1 cellular context compared by ENCODE assay signal in the genomic region with DNA sequence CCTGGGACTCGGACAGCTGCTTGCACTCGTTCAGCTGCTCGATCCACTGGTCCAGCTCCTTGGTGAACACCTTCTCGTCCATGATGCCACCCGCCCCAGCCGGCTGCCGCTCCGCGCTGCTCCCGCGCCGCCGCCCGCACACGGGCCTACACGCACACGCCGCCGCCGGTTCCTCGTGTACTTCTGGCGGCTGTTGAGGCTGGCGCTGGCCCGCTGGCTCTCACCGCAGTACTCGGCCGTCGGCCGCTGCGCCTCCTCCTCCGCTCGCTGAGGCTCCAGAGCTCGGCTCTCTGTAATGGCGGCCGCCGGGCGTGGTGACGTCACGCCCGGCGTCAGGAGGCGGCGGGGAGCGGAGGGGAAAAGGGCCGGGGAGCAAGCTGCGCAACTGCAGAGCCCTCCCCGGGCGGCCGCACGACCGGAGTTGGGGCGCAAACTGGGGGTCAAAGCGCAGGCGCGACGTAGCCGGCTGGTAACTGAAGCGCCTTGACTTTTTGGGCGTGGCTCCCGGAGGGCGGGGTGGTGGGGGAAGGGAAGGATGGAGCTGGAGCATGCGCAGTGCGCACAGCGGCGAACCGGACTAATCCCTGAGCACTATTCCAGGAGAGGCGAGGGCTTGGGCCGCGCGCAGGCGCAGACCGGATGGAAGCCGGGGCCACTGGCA.
TF ChIP-seq lines count a peak whose summit lies in the region.

PPP2CA (minus strand) TSS at position 294 of the 661 bp plus-strand sequence; CDS start at position 82, 212 bp downstream.

TF ChIP-seq in HEK293, 187 proteins besides CTCF, POLR2A, EP300 and RAD21 (continued from another document and continues in another):
- TF ChIP-seq ZSCAN5A (tag by site-specific recombination; IDR thresholded peaks at IDR 0.05) = peak; percentile 16; the same call in 1 of the 2 replicates
- TF ChIP-seq ZNF777 (tag by site-specific recombination; IDR thresholded peaks at IDR 0.05; ENCODE audit: borderline replicate concordance) = no peak
- no peak for TF ChIP-seq ZSCAN23 (tag by site-specific recombination; IDR thresholded peaks at IDR 0.05)
- TF ChIP-seq ZNF501 (tag by site-specific recombination; IDR thresholded peaks at IDR 0.05) = peak; percentile 74
- TF ChIP-seq ZBTB48 (tag by site-specific recombination; IDR thresholded peaks at IDR 0.05) = no peak
- TF ChIP-seq ELK4 (IDR thresholded peaks at IDR 0.05; ENCODE audit: borderline replicate concordance, low read depth, low read length) = no peak
- TF ChIP-seq ZNF354C (tag by site-specific recombination; IDR thresholded peaks at IDR 0.05; ENCODE audit: borderline replicate concordance, low read depth) = no peak
- TF ChIP-seq BCL6B (tag by site-specific recombination; IDR thresholded peaks at IDR 0.05) = no peak
- TF ChIP-seq ZSCAN4 (tag by site-specific recombination; IDR thresholded peaks at IDR 0.05) = no peak
- TF ChIP-seq ZNF223 (tag by site-specific recombination; IDR thresholded peaks at IDR 0.05) = 0 out of 2 replicates have a peak, but pooled peaks have one; percentile 8
- no peak for TF ChIP-seq MEIS1 (CRISPR knock-in tag; IDR thresholded peaks at IDR 0.05; ENCODE audit: borderline replicate concordance)
- TF ChIP-seq, protein P1, sequence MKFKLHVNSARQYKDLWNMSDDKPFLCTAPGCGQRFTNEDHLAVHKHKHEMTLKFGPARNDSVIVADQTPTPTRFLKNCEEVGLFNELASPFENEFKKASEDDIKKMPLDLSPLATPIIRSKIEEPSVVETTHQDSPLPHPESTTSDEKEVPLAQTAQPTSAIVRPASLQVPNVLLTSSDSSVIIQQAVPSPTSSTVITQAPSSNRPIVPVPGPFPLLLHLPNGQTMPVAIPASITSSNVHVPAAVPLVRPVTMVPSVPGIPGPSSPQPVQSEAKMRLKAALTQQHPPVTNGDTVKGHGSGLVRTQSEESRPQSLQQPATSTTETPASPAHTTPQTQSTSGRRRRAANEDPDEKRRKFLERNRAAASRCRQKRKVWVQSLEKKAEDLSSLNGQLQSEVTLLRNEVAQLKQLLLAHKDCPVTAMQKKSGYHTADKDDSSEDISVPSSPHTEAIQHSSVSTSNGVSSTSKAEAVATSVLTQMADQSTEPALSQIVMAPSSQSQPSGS (tag by site-specific recombination; IDR thresholded peaks at IDR 0.05; ENCODE audit: low read depth) = peak; percentile 96
- no peak for TF ChIP-seq OSR2 (tag by site-specific recombination; IDR thresholded peaks at IDR 0.05)
- no peak for TF ChIP-seq ZNF48 (tag by site-specific recombination; IDR thresholded peaks at IDR 0.05)
- TF ChIP-seq, protein P2, sequence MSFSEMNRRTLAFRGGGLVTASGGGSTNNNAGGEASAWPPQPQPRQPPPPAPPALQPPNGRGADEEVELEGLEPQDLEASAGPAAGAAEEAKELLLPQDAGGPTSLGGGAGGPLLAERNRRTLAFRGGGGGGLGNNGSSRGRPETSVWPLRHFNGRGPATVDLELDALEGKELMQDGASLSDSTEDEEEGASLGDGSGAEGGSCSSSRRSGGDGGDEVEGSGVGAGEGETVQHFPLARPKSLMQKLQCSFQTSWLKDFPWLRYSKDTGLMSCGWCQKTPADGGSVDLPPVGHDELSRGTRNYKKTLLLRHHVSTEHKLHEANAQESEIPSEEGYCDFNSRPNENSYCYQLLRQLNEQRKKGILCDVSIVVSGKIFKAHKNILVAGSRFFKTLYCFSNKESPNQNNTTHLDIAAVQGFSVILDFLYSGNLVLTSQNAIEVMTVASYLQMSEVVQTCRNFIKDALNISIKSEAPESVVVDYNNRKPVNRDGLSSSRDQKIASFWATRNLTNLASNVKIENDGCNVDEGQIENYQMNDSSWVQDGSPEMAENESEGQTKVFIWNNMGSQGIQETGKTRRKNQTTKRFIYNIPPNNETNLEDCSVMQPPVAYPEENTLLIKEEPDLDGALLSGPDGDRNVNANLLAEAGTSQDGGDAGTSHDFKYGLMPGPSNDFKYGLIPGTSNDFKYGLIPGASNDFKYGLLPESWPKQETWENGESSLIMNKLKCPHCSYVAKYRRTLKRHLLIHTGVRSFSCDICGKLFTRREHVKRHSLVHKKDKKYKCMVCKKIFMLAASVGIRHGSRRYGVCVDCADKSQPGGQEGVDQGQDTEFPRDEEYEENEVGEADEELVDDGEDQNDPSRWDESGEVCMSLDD (tag by site-specific recombination; IDR thresholded peaks at IDR 0.05) = peak; percentile 87
- no peak for TF ChIP-seq ZFP3 (tag by site-specific recombination; IDR thresholded peaks at IDR 0.05; ENCODE audit: low read depth)
- TF ChIP-seq ZNF510 (tag by site-specific recombination; IDR thresholded peaks at IDR 0.05; ENCODE audit: insufficient replicate concordance) = no peak
- TF ChIP-seq ZNF76 (tag by site-specific recombination; IDR thresholded peaks at IDR 0.05; ENCODE audit: borderline replicate concordance, low read depth) = no peak; the same call in 1 of the 2 replicates
- TF ChIP-seq, protein P3, sequence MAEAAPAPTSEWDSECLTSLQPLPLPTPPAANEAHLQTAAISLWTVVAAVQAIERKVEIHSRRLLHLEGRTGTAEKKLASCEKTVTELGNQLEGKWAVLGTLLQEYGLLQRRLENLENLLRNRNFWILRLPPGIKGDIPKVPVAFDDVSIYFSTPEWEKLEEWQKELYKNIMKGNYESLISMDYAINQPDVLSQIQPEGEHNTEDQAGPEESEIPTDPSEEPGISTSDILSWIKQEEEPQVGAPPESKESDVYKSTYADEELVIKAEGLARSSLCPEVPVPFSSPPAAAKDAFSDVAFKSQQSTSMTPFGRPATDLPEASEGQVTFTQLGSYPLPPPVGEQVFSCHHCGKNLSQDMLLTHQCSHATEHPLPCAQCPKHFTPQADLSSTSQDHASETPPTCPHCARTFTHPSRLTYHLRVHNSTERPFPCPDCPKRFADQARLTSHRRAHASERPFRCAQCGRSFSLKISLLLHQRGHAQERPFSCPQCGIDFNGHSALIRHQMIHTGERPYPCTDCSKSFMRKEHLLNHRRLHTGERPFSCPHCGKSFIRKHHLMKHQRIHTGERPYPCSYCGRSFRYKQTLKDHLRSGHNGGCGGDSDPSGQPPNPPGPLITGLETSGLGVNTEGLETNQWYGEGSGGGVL (tag by site-specific recombination; IDR thresholded peaks at IDR 0.05) = no peak; the same call in 1 of the 2 replicates
- TF ChIP-seq, protein P4, sequence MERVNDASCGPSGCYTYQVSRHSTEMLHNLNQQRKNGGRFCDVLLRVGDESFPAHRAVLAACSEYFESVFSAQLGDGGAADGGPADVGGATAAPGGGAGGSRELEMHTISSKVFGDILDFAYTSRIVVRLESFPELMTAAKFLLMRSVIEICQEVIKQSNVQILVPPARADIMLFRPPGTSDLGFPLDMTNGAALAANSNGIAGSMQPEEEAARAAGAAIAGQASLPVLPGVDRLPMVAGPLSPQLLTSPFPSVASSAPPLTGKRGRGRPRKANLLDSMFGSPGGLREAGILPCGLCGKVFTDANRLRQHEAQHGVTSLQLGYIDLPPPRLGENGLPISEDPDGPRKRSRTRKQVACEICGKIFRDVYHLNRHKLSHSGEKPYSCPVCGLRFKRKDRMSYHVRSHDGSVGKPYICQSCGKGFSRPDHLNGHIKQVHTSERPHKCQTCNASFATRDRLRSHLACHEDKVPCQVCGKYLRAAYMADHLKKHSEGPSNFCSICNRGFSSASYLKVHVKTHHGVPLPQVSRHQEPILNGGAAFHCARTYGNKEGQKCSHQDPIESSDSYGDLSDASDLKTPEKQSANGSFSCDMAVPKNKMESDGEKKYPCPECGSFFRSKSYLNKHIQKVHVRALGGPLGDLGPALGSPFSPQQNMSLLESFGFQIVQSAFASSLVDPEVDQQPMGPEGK (tag by site-specific recombination; IDR thresholded peaks at IDR 0.05) = peak; percentile 89
- no peak for TF ChIP-seq ZNF292 (tag by site-specific recombination; IDR thresholded peaks at IDR 0.05; ENCODE audit: borderline replicate concordance, low read depth)
- TF ChIP-seq ZNF426 (tag by site-specific recombination; IDR thresholded peaks at IDR 0.05) = no peak
- TF ChIP-seq FEZF1 (tag by site-specific recombination; IDR thresholded peaks at IDR 0.05) = no peak
- TF ChIP-seq, protein P5, sequence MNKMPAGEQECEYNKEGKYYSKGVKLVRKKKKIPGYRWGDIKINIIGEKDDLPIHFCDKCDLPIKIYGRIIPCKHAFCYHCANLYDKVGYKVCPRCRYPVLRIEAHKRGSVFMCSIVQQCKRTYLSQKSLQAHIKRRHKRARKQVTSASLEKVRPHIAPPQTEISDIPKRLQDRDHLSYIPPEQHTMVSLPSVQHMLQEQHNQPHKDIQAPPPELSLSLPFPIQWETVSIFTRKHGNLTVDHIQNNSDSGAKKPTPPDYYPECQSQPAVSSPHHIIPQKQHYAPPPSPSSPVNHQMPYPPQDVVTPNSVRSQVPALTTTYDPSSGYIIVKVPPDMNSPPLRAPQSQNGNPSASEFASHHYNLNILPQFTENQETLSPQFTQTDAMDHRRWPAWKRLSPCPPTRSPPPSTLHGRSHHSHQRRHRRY (tag by site-specific recombination; IDR thresholded peaks at IDR 0.05) = no peak
- TF ChIP-seq, protein P6, sequence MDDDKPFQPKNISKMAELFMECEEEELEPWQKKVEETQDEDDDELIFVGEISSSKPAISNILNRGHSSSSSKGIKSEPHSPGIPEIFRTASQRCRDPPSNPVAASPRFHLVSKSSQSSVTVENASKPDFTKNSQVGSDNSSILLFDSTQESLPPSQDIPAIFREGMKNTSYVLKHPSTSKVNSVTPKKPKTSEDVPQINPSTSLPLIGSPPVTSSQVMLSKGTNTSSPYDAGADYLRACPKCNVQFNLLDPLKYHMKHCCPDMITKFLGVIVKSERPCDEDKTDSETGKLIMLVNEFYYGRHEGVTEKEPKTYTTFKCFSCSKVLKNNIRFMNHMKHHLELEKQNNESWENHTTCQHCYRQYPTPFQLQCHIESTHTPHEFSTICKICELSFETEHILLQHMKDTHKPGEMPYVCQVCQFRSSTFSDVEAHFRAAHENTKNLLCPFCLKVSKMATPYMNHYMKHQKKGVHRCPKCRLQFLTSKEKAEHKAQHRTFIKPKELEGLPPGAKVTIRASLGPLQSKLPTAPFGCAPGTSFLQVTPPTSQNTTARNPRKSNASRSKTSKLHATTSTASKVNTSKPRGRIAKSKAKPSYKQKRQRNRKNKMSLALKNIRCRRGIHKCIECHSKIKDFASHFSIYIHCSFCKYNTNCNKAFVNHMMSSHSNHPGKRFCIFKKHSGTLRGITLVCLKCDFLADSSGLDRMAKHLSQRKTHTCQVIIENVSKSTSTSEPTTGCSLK (tag by site-specific recombination; IDR thresholded peaks at IDR 0.05) = no peak
- no peak for TF ChIP-seq ZNF211 (tag by site-specific recombination; IDR thresholded peaks at IDR 0.05; ENCODE audit: low read depth)
- no peak; the same call in 1 of the 2 replicates for TF ChIP-seq ZXDB (tag by site-specific recombination; IDR thresholded peaks at IDR 0.05)
- TF ChIP-seq ZNF416 (tag by site-specific recombination; IDR thresholded peaks at IDR 0.05) = no peak
- TF ChIP-seq ZNF785 (tag by site-specific recombination; IDR thresholded peaks at IDR 0.05) = peak; percentile 72; the same call in 1 of the 2 replicates
- no peak for TF ChIP-seq ZNF776 (tag by site-specific recombination; IDR thresholded peaks at IDR 0.05; ENCODE audit: borderline replicate concordance)
- TF ChIP-seq ZBTB17 (tag by site-specific recombination; IDR thresholded peaks at IDR 0.05) = peak; percentile 96
- TF ChIP-seq PRDM1 (tag by site-specific recombination; IDR thresholded peaks at IDR 0.05) = no peak
- no peak for TF ChIP-seq ZFP41 (tag by site-specific recombination; IDR thresholded peaks at IDR 0.05; ENCODE audit: borderline replicate concordance)
- TF ChIP-seq ZNF549 (tag by site-specific recombination; IDR thresholded peaks at IDR 0.05) = no peak
- TF ChIP-seq, protein P7, sequence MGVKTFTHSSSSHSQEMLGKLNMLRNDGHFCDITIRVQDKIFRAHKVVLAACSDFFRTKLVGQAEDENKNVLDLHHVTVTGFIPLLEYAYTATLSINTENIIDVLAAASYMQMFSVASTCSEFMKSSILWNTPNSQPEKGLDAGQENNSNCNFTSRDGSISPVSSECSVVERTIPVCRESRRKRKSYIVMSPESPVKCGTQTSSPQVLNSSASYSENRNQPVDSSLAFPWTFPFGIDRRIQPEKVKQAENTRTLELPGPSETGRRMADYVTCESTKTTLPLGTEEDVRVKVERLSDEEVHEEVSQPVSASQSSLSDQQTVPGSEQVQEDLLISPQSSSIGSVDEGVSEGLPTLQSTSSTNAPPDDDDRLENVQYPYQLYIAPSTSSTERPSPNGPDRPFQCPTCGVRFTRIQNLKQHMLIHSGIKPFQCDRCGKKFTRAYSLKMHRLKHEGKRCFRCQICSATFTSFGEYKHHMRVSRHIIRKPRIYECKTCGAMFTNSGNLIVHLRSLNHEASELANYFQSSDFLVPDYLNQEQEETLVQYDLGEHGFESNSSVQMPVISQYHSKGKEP (tag by site-specific recombination; IDR thresholded peaks at IDR 0.05) = no peak
- TF ChIP-seq YY1 (tag by site-specific recombination; IDR thresholded peaks at IDR 0.05) = peak; percentile 76
- no peak for TF ChIP-seq BCL11A (tag by site-specific recombination; IDR thresholded peaks at IDR 0.05; ENCODE audit: low read depth)
